In the genomic region with DNA sequence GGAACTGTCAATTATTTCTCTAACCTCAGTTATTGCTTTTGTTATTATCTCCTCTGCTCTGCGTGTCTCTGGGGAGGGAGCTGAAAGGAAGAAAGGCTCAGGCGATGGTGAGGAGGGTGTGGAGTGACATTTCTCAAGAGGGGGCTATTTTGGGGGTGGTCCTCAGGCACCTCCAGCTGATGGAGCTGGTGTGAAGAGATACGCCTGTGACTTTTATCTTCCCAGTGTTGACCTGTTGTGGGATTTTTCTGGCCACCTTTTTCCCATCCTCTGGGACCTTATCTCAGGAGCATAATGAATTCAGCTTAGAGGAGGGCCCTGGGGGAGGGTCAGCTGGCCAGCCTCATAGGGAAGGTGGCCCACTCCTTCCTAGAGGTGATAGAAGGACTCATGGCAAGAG, we compare ENCODE assay signal across 25 cellular contexts. TPM values are rescaled to one million over a fixed set of nuclear protein-coding genes. Genes with fewer than 3 reads are reported as not detected.
"Had no signal": no experiment of that assay in that cellular context is flagged by ENCODE, and none has a peak within 500 bp of the region (broad histone marks: within the 10 kb centered on the region; RNA-seq: fewer than 3 reads in every experiment).

No MANE protein-coding gene starts in this region.

- H3K27ac ChIP-seq: breast epithelium, SK-N-MC had no signal

- H3K4me1 ChIP-seq: breast epithelium had no signal

- H3K4me3 Mint-ChIP-seq: activated CD4-positive, alpha-beta memory T cell treated with anti-CD3 and anti-CD28 coated beads for 36 hours; activated CD4-positive, alpha-beta T cell treated with anti-CD3 and anti-CD28 coated beads, Interleukin-2, amount 10 ng/mL, durations not matched to agents 7 days and 5 days; activated naive CD4-positive, alpha-beta T cell treated with anti-CD3 and anti-CD28 coated beads, Interleukin-2, amount 10 ng/mL, durations not matched to agents 7 days and 5 days; activated naive CD8-positive, alpha-beta T cell treated with anti-CD3 and anti-CD28 coated beads, Interleukin-2, amount 10 ng/mL, durations not matched to agents 7 days and 5 days; activated T-cell treated with anti-CD3 and anti-CD28 coated beads, Interleukin-2, amount 50 U/mL, for 4 hours; activated T-helper 17 cell treated with anti-CD3 and anti-CD28 coated beads, Interleukin-2, amount 50 U/mL, for 72 hours; central memory CD8-positive, alpha-beta T cell; T-cell had no signal

- H3K36me3 Mint-ChIP-seq: activated CD4-positive, alpha-beta memory T cell treated with anti-CD3 and anti-CD28 coated beads for 36 hours; activated naive CD4-positive, alpha-beta T cell treated with anti-CD3 and anti-CD28 coated beads, Interleukin-2, amount 10 ng/mL, durations not matched to agents 7 days and 5 days; activated naive CD8-positive, alpha-beta T cell treated with anti-CD3 and anti-CD28 coated beads, Interleukin-2, amount 10 ng/mL, durations not matched to agents 7 days and 5 days; T-cell had no signal

- H3K36me3 ChIP-seq: breast epithelium had no signal

- ATAC-seq: activated T-cell treated with anti-CD3 and anti-CD28 coated beads, Interleukin-2, amount 50 U/mL, for 4 hours; activated T-helper 17 cell treated with anti-CD3 and anti-CD28 coated beads, Interleukin-2, amount 50 U/mL, for 72 hours; T-cell had no signal

- H3K4me1 Mint-ChIP-seq: activated CD4-positive, alpha-beta T cell treated with anti-CD3 and anti-CD28 coated beads, Interleukin-2, amount 10 ng/mL, durations not matched to agents 7 days and 5 days; activated naive CD4-positive, alpha-beta T cell treated with anti-CD3 and anti-CD28 coated beads, Interleukin-2, amount 10 ng/mL, durations not matched to agents 7 days and 5 days; activated naive CD8-positive, alpha-beta T cell treated with anti-CD3 and anti-CD28 coated beads, Interleukin-2, amount 10 ng/mL, durations not matched to agents 7 days and 5 days; activated T-helper 17 cell treated with anti-CD3 and anti-CD28 coated beads, Interleukin-2, amount 50 U/mL, for 72 hours; central memory CD8-positive, alpha-beta T cell; T-cell had no signal

- H3K27ac Mint-ChIP-seq: activated CD4-positive, alpha-beta memory T cell treated with anti-CD3 and anti-CD28 coated beads for 36 hours; activated CD4-positive, alpha-beta T cell treated with anti-CD3 and anti-CD28 coated beads, Interleukin-2, amount 10 ng/mL, durations not matched to agents 7 days and 5 days; activated naive CD4-positive, alpha-beta T cell treated with anti-CD3 and anti-CD28 coated beads, Interleukin-2, amount 10 ng/mL, durations not matched to agents 7 days and 5 days; activated naive CD8-positive, alpha-beta T cell treated with anti-CD3 and anti-CD28 coated beads, Interleukin-2, amount 10 ng/mL, durations not matched to agents 7 days and 5 days; activated T-helper 17 cell treated with anti-CD3 and anti-CD28 coated beads, Interleukin-2, amount 50 U/mL, for 72 hours; T-cell had no signal

- DNase-seq: activated CD4-positive, alpha-beta memory T cell treated with anti-CD3 and anti-CD28 coated beads for 36 hours; activated CD4-positive, alpha-beta T cell treated with anti-CD3 and anti-CD28 coated beads, Interleukin-2, amount 10 ng/mL, durations not matched to agents 7 days and 5 days; activated CD4-positive, CD25-positive, alpha-beta regulatory T cell; activated CD8-positive, alpha-beta memory T cell treated with anti-CD3 and anti-CD28 coated beads for 24 hours; activated gamma-delta T cell treated with Interleukin-2 at 50 U/mL for 16 hours; activated naive CD4-positive, alpha-beta T cell treated with anti-CD3 and anti-CD28 coated beads, Interleukin-2, amount 10 ng/mL, durations not matched to agents 7 days and 5 days; activated naive CD8-positive, alpha-beta T cell treated with anti-CD3 and anti-CD28 coated beads, Interleukin-2, amount 10 ng/mL, durations not matched to agents 7 days and 5 days; activated T-cell treated with anti-CD3 and anti-CD28 coated beads, Interleukin-2, amount 50 U/mL, for 4 hours; aorta; IMR-90; Kasumi-1; KBM-7; NCI-H1436; NCI-H1694 treated with DMSO at 0.1 percent for 48 hours; NCI-H526; T-cell; T-helper 2 cell; T1000 had no signal

- H3K9me3 Mint-ChIP-seq: activated CD4-positive, alpha-beta memory T cell treated with anti-CD3 and anti-CD28 coated beads for 36 hours; activated CD4-positive, alpha-beta T cell treated with anti-CD3 and anti-CD28 coated beads, Interleukin-2, amount 10 ng/mL, durations not matched to agents 7 days and 5 days; activated naive CD4-positive, alpha-beta T cell treated with anti-CD3 and anti-CD28 coated beads, Interleukin-2, amount 10 ng/mL, durations not matched to agents 7 days and 5 days; activated naive CD8-positive, alpha-beta T cell treated with anti-CD3 and anti-CD28 coated beads, Interleukin-2, amount 10 ng/mL, durations not matched to agents 7 days and 5 days; activated T-cell treated with anti-CD3 and anti-CD28 coated beads, Interleukin-2, amount 50 U/mL, for 4 hours; activated T-helper 17 cell treated with anti-CD3 and anti-CD28 coated beads, Interleukin-2, amount 50 U/mL, for 72 hours; central memory CD8-positive, alpha-beta T cell; T-cell had no signal

- H3K4me3 ChIP-seq: breast epithelium, SK-N-MC had no signal

- H3K27me3 ChIP-seq: breast epithelium had no signal

RNA-seq across cellular contexts. Expression of a gene that starts 26.4 kb away (rescaled TPM):
- total RNA-seq: activated CD4-positive, alpha-beta memory T cell treated with anti-CD3 and anti-CD28 coated beads for 36 hours; activated CD4-positive, alpha-beta T cell treated with anti-CD3 and anti-CD28 coated beads, Interleukin-2, amount 10 ng/mL, durations not matched to agents 7 days and 5 days; activated naive CD8-positive, alpha-beta T cell treated with anti-CD3 and anti-CD28 coated beads, Interleukin-2, amount 10 ng/mL, durations not matched to agents 7 days and 5 days; activated T-cell treated with anti-CD3 and anti-CD28 coated beads, Interleukin-2, amount 50 U/mL, for 4 hours; activated T-helper 17 cell treated with anti-CD3 and anti-CD28 coated beads, Interleukin-2, amount 50 U/mL, for 72 hours; IMR-90; NCI-H460; OCI-LY7; RPMI7951; T-cell had no signal
- polyA plus RNA-seq: IMR-90 had no signal
